10 cellular contexts compared by ENCODE assay signal in the genomic region with DNA sequence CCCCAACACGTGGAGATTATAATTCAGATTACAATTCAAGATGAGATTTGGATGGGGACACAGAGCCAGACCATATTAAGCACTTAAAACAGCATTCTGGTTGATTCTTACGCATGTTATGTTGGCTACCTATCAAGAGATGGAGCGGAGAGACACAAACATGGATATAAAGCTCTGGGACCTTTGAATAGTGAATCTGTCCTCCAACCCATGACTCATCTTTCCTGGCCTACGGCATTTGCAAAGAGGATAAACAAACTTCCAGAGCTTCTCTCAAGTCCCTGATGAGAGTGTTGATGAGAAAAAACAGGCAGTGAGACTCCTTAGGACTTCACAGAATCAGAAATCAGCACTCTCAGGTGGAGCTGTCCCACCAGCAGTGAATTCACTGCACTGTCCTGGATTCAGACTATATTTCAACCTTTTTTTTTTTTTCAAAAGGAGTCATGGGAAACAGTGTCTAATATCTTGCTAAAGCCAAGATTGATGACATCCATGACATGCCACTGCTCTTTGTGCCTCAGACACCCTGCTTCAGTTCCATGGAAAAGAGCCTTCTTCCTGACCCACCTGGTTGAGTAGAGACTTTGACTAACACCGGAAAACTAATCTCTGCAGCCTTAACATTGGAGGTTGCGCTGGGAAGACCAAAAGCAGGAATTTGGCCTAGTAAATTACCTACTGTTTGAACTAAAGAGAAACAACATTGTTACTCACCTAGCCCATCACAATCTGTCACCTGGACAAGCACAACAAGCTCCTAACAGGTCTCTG.
A peak's percentile ranks its signal among the peaks of the same experiment; 100 is the strongest.
DNase-seq lines count a peak whose midpoint lies in the region; ATAC-seq and TF ChIP-seq lines count a peak whose summit lies in the region.
"Had no signal": no experiment of that assay in that cellular context is flagged by ENCODE, and none has a peak within 500 bp of the region (broad histone marks: within the 10 kb centered on the region; RNA-seq: fewer than 3 reads in every experiment).

No MANE protein-coding gene starts in this region.

- H3K4me2 ChIP-seq in smooth muscle cell: peak overlapping the region; percentile 20

- ATAC-seq in HG02759 (IDR thresholded peaks at IDR 0.05; ENCODE audit: unreplicated experiment): no peak

- H3K27ac ChIP-seq in smooth muscle cell (ENCODE audit: low read depth) (peak overlapping the region; percentile 66), suprapubic skin (no peak overlapping the region)

- H3K36me3 ChIP-seq in smooth muscle cell (ENCODE audit: low read depth) (no peaks in the 10 kb centered on the region), suprapubic skin (no peaks in the 10 kb centered on the region)

- DNase-seq in H4 (ENCODE audit: low spot score) (peak; percentile 70), amniotic epithelial cell (ENCODE audit: low read depth) (peak; percentile 93), fibroblast of villous mesenchyme (ENCODE audit: low read depth) (peak; percentile 98), smooth muscle cell (lab: John Stamatoyannopoulos, UW; ENCODE audit: unreplicated experiment) (no peak), OCI-M2 (lab: John Stamatoyannopoulos, UW; ENCODE audit: unreplicated experiment) (no peak), suprapubic skin (ENCODE audit: low spot score in 2 of 2) (no peak), GM20000 (ENCODE audit: low spot score) (no peak)
- DNase-seq: GDM1, posterior cingulate gyrus had no signal

- no peak for TF ChIP-seq EP300 in suprapubic skin (IDR thresholded peaks at IDR 0.05)

- no peak overlapping the region for H2AFZ ChIP-seq in smooth muscle cell (ENCODE audit: low read depth)

- H3K4me3 ChIP-seq in fibroblast of villous mesenchyme (ENCODE audit: low read depth, low read length): no peak overlapping the region
- H3K4me3 ChIP-seq in smooth muscle cell: no peak overlapping the region
- H3K4me3 ChIP-seq in suprapubic skin: no peak overlapping the region

- WGBS in smooth muscle cell (ENCODE audit: low lambda C conversion rate): 42% methylated on average over 6 of the region's 6 CpGs
- 46% methylated on average over 6 of the region's 6 CpGs for WGBS in suprapubic skin

- H3K4me1 ChIP-seq in smooth muscle cell (ENCODE audit: low read depth) (no peaks in the 10 kb centered on the region), suprapubic skin (peaks cover 10% of the 10 kb centered on the region)

- H3K27me3 ChIP-seq in smooth muscle cell (ENCODE audit: low read depth) (no peaks in the 10 kb centered on the region), suprapubic skin (no peaks in the 10 kb centered on the region)

- no peaks in the 10 kb centered on the region for H3K79me2 ChIP-seq in smooth muscle cell (ENCODE audit: low read depth)

- TF ChIP-seq CTCF in fibroblast of villous mesenchyme (IDR thresholded peaks at IDR 0.05; ENCODE audit: insufficient read depth, low read depth, low read length) (no peak), smooth muscle cell (IDR thresholded peaks at IDR 0.05; ENCODE audit: borderline replicate concordance, insufficient read depth, poor library complexity, severe bottlenecking) (no peak), suprapubic skin (IDR thresholded peaks at IDR 0.05) (no peak), GM20000 (IDR thresholded peaks at IDR 0.05; ENCODE audit: extremely low read depth, missing control alignments) (no peak)

- H3K9ac ChIP-seq in smooth muscle cell (ENCODE audit: low read depth): no peak overlapping the region

- H3F3A ChIP-seq in smooth muscle cell (ENCODE audit: low read depth): peaks cover 6% of the 10 kb centered on the region

- no peak for TF ChIP-seq POLR2A in suprapubic skin (IDR thresholded peaks at IDR 0.05)

- no peaks in the 10 kb centered on the region for H3K9me3 ChIP-seq in smooth muscle cell (replicated peaks; ENCODE audit: low read depth)
- H3K9me3 ChIP-seq in suprapubic skin: no peaks in the 10 kb centered on the region

- H4K20me1 ChIP-seq in smooth muscle cell (ENCODE audit: low read depth): no peaks in the 10 kb centered on the region

Comparison
In these comparisons a context has a peak if more than half of its experiments do, and no peak if none do; other contexts are left out.
1. DNase-seq: peak in H4 (single experiment), amniotic epithelial cell (single experiment) and fibroblast of villous mesenchyme (single experiment); none in smooth muscle cell (single experiment), OCI-M2 (single experiment), suprapubic skin (0 of 2) and GM20000 (single experiment).